ENCODE assay signal across 21 cellular contexts in genomic region chr13:35524192-35524591, GRCh38. TPM values are rescaled to one million over a fixed set of nuclear protein-coding genes. Genes with fewer than 3 reads are reported as not detected.
"Had no signal": no experiment of that assay in that cellular context is flagged by ENCODE, and none has a peak within 500 bp of the region (broad histone marks: within the 10 kb centered on the region; RNA-seq: fewer than 3 reads in every experiment).

No MANE protein-coding gene starts in this region.

- H3K36me3 ChIP-seq: esophagus muscularis mucosa, gastrocnemius medialis, pancreas, sigmoid colon, tibial nerve, upper lobe of right lung, vagina had no signal

- H3K4me1 ChIP-seq: esophagus muscularis mucosa, gastrocnemius medialis, pancreas, sigmoid colon, testis, tibial nerve, upper lobe of right lung, vagina had no signal

- H3K27ac ChIP-seq: epithelial cell of prostate, esophagus muscularis mucosa, gastrocnemius medialis, pancreas, sigmoid colon, skin epidermis, testis, tibial nerve, upper lobe of right lung, vagina had no signal

- DNase-seq: effector memory CD8-positive, alpha-beta T cell; gastrocnemius medialis; immature natural killer cell; mesendoderm; naive B cell; occipital lobe; pancreas; sigmoid colon; stimulated activated CD4-positive, alpha-beta T cell treated with anti-CD3 and anti-CD28 coated beads, Interleukin-2, amount 100 ng/mL, for 24 hours; stimulated activated CD4-positive, alpha-beta T cell treated with anti-CD3 and anti-CD28 coated beads, Interleukin-4, amount 100 ng/mL, for 4 hours; stimulated activated naive B cell treated with anti-CD40 and anti-IgM and Interleukin-4, amounts not matched to agents 10 μg/mL and 1 μg/mL and 100 μg/mL, for 72 hours; stimulated activated naive CD8-positive, alpha-beta T cell treated with anti-CD3 and anti-CD28 coated beads, Interleukin-15, amount 100 ng/mL, for 72 hours; testis; upper lobe of right lung had no signal

- ATAC-seq: effector memory CD8-positive, alpha-beta T cell; gastrocnemius medialis; stimulated activated naive B cell treated with anti-CD40 and anti-IgM and Interleukin-4, amounts not matched to agents 10 μg/mL and 1 μg/mL and 100 μg/mL, for 72 hours; stimulated activated naive CD8-positive, alpha-beta T cell treated with anti-CD3 and anti-CD28 coated beads, Interleukin-15, amount 100 ng/mL, for 72 hours; upper lobe of right lung had no signal

- H3K4me3 ChIP-seq: esophagus muscularis mucosa, gastrocnemius medialis, pancreas, sigmoid colon, skin epidermis, testis, tibial nerve, upper lobe of right lung, vagina had no signal

- H3K27me3 ChIP-seq: esophagus muscularis mucosa, gastrocnemius medialis, pancreas, sigmoid colon, testis, tibial nerve, upper lobe of right lung, vagina had no signal

- H3K9me3 ChIP-seq: esophagus muscularis mucosa, gastrocnemius medialis, pancreas, sigmoid colon, testis, tibial nerve, upper lobe of right lung, vagina had no signal

RNA-seq across cellular contexts. Expression of gene MAB21L1, which starts 47.7 kb away (rescaled TPM):
- total RNA-seq: lung microvascular endothelial cell, testis had no signal
- polyA plus RNA-seq: immature natural killer cell, keratinocyte had no signal
